Comparison of ENCODE assay signal across 18 cellular contexts in the genomic region with DNA sequence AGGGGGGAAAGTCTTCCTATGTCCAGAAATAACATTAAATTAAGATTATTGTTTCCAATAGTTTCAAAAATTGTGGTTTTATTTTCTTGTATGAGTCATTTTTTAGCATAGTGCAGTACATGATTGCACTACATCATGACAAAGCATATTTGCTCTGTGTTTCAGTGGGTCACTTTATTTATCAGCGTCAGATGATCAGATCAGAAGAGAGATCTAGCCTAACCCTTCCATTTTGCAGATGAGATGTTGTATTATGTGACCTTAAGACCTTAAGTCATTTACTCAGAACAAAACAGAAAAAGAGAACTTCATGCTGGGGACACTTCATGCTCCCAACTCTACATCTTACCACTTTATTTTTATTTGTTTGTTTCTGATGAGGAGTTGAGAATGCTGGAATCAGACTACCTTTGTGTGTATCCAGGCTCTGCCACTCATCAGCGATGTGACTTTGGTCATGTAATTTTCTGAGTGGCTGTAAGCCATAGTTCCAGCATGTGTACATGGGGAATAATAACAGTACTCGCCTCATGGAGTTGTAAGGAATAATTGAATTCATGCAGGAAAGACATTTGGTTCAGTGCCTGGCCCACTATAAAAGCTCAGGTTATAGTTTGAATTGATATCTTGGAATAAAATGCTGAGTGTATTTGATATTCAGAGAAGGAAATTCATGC. TPM values are rescaled to one million over a fixed set of nuclear protein-coding genes. Genes with fewer than 3 reads are reported as not detected.
DNase-seq lines count a peak whose midpoint lies in the region; ATAC-seq, FAIRE-seq and TF ChIP-seq lines count a peak whose summit lies in the region.
"Had no signal": no experiment of that assay in that cellular context is flagged by ENCODE, and none has a peak within 500 bp of the region (broad histone marks: within the 10 kb centered on the region; RNA-seq: fewer than 3 reads in every experiment).

No MANE protein-coding gene starts in this region.

- H4K20me1 ChIP-seq in BLaER1 treated with 17β-estradiol and CSF1 and Interleukin-3, amounts not matched to agents 10 nM and 100 nM, result no peaks in the 10 kb centered on the region

- no peaks in the 10 kb centered on the region for H3K27me3 Mint-ChIP-seq in activated naive CD4-positive, alpha-beta T cell treated with anti-CD3 and anti-CD28 coated beads, Interleukin-2, amount 10 ng/mL, durations not matched to agents 7 days and 5 days
- H3K27me3 Mint-ChIP-seq: activated CD4-positive, alpha-beta memory T cell treated with anti-CD3 and anti-CD28 coated beads for 36 hours had no signal

- H3K4me3 ChIP-seq in BLaER1 treated with 17β-estradiol and CSF1 and Interleukin-3, amounts not matched to agents 10 nM and 100 nM, result no peak overlapping the region; a peak in 1 of 20 replicates
- H3K4me3 ChIP-seq in HEK293 (ENCODE audit: low read depth, low read length), result no peak overlapping the region
- no peak overlapping the region for H3K4me3 ChIP-seq in RWPE2 (ENCODE audit: severe bottlenecking)
- no peak overlapping the region for H3K4me3 ChIP-seq in fibroblast of the aortic adventitia (ENCODE audit: low read depth, low read length)
- H3K4me3 ChIP-seq: gastroesophageal sphincter had no signal

- no peaks in the 10 kb centered on the region for H3K36me3 ChIP-seq in BLaER1 treated with 17β-estradiol and CSF1 and Interleukin-3, amounts not matched to agents 10 nM and 100 nM
- no peaks in the 10 kb centered on the region for H3K36me3 ChIP-seq in HEK293 (ENCODE audit: control insufficient read depth in 2 of 2, insufficient read depth in 1 of 2, low read length in 2 of 2)
- H3K36me3 ChIP-seq in RWPE2 (ENCODE audit: low read depth), result no peaks in the 10 kb centered on the region
- H3K36me3 ChIP-seq: gastroesophageal sphincter had no signal

- H3K4me2 ChIP-seq in BLaER1 treated with 17β-estradiol and CSF1 and Interleukin-3, amounts not matched to agents 10 nM and 100 nM, result peak overlapping the region in 8 of 11 experiments; percentile 12 to 84 (median 73); a peak in 15 of 22 replicates

- no peaks in the 10 kb centered on the region for H3K4me1 Mint-ChIP-seq in activated naive CD4-positive, alpha-beta T cell treated with anti-CD3 and anti-CD28 coated beads, Interleukin-2, amount 10 ng/mL, durations not matched to agents 7 days and 5 days
- H3K4me1 Mint-ChIP-seq: stimulated activated naive CD8-positive, alpha-beta T cell treated with anti-CD3 and anti-CD28 coated beads, Interleukin-15, amount 100 ng/mL, for 72 hours had no signal

- H3K4me1 ChIP-seq in BLaER1 treated with 17β-estradiol and CSF1 and Interleukin-3, amounts not matched to agents 10 nM and 100 nM, result peaks cover 0 to 27% (median 16%) of the 10 kb centered on the region in 10 experiments; a peak in 13 of 20 replicates
- H3K4me1 ChIP-seq in HEK293 (ENCODE audit: control insufficient read depth, insufficient read depth, low read length) (peaks cover 28% of the 10 kb centered on the region), RWPE2 (ENCODE audit: insufficient read depth, poor library complexity, severe bottlenecking) (peaks cover 10% of the 10 kb centered on the region)
- H3K4me1 ChIP-seq: gastroesophageal sphincter had no signal

- no peak overlapping the region for H3K4me3 Mint-ChIP-seq in activated naive CD4-positive, alpha-beta T cell treated with anti-CD3 and anti-CD28 coated beads, Interleukin-2, amount 10 ng/mL, durations not matched to agents 7 days and 5 days
- H3K4me3 Mint-ChIP-seq: activated CD4-positive, alpha-beta memory T cell treated with anti-CD3 and anti-CD28 coated beads for 36 hours; stimulated activated naive CD8-positive, alpha-beta T cell treated with anti-CD3 and anti-CD28 coated beads, Interleukin-15, amount 100 ng/mL, for 72 hours had no signal

- CTCF ChIA-PET in HEK293 (lab: Yijun Ruan, JAX), result interaction anchor here (0.7 kb wide), 1 partner anchor 63 kb away, joined by 4 read pairs; no protein-coding TSS in a partner anchor
- CTCF ChIA-PET in activated naive CD4-positive, alpha-beta T cell treated with anti-CD3 and anti-CD28 coated beads, Interleukin-2, amount 10 ng/mL, durations not matched to agents 7 days and 5 days (lab: Charles Lee), result no interaction called here

- H3K9me3 Mint-ChIP-seq in activated naive CD4-positive, alpha-beta T cell treated with anti-CD3 and anti-CD28 coated beads, Interleukin-2, amount 10 ng/mL, durations not matched to agents 7 days and 5 days, result no peaks in the 10 kb centered on the region
- no peaks in the 10 kb centered on the region for H3K9me3 Mint-ChIP-seq in activated naive CD4-positive, alpha-beta T cell treated with anti-CD3 and anti-CD28 coated beads, Interleukin-2, amount 50 U/mL, for 72 hours
- H3K9me3 Mint-ChIP-seq: activated CD4-positive, alpha-beta memory T cell treated with anti-CD3 and anti-CD28 coated beads for 36 hours; stimulated activated naive CD8-positive, alpha-beta T cell treated with anti-CD3 and anti-CD28 coated beads, Interleukin-15, amount 100 ng/mL, for 72 hours had no signal

- DNase-seq in RWPE2 (ENCODE audit: low spot score), result no peak
- DNase-seq in fibroblast of the aortic adventitia (ENCODE audit: low read depth), result peak; percentile 65
- no peak for DNase-seq in activated naive CD4-positive, alpha-beta T cell treated with anti-CD3 and anti-CD28 coated beads, Interleukin-2, amount 10 ng/mL, durations not matched to agents 7 days and 5 days
- no peak for DNase-seq in activated naive CD4-positive, alpha-beta T cell treated with anti-CD3 and anti-CD28 coated beads, Interleukin-2, amount 50 U/mL, for 72 hours (ENCODE audit: low spot score in 2 of 2)
- no peak for DNase-seq in GM19239 (ENCODE audit: insufficient read length, low spot score)
- DNase-seq: activated CD4-positive, alpha-beta memory T cell treated with anti-CD3 and anti-CD28 coated beads for 36 hours; activated naive CD4-positive, alpha-beta T cell treated with Interleukin-2 at 50 U/mL for 16 hours; cortex of kidney; NCI-H187 treated with DMSO at 0.1 percent for 48 hours; stimulated activated CD4-positive, alpha-beta T cell treated with anti-CD3 and anti-CD28 coated beads, Interleukin-2, amount 100 ng/mL, for 48 hours; stimulated activated naive CD8-positive, alpha-beta T cell treated with anti-CD3 and anti-CD28 coated beads, Interleukin-15, amount 100 ng/mL, for 72 hours; T-helper 2 cell had no signal

- no peaks in the 10 kb centered on the region for H3K9me3 ChIP-seq in BLaER1 treated with 17β-estradiol and CSF1 and Interleukin-3, amounts not matched to agents 10 nM and 100 nM (replicated peaks in 1 of 11)
- H3K9me3 ChIP-seq in HEK293 (ENCODE audit: control insufficient read depth, insufficient read depth, low read depth, low read length), result no peaks in the 10 kb centered on the region
- H3K9me3 ChIP-seq in RWPE2 (ENCODE audit: severe bottlenecking), result no peaks in the 10 kb centered on the region
- H3K9me3 ChIP-seq: gastroesophageal sphincter had no signal

- peaks cover 0 to 14% (median 0%) of the 10 kb centered on the region in 11 experiments; a peak in 7 of 22 replicates for H3K27me3 ChIP-seq in BLaER1 treated with 17β-estradiol and CSF1 and Interleukin-3, amounts not matched to agents 10 nM and 100 nM
- H3K27me3 ChIP-seq in RWPE2 (ENCODE audit: insufficient read depth, poor library complexity, severe bottlenecking), result no peaks in the 10 kb centered on the region

- H3K27ac ChIP-seq in BLaER1 treated with 17β-estradiol and CSF1 and Interleukin-3, amounts not matched to agents 10 nM and 100 nM, result peak overlapping the region in 8 of 11 experiments; percentile 3 to 71 (median 50); a peak in 13 of 22 replicates
- H3K27ac ChIP-seq in HEK293 (ENCODE audit: extremely low read depth, low read depth, low read length) (no peak overlapping the region), RWPE2 (ENCODE audit: poor library complexity, severe bottlenecking) (no peak overlapping the region)
- H3K27ac ChIP-seq: C4-2B, gastroesophageal sphincter had no signal

- H3K9ac ChIP-seq in BLaER1 treated with 17β-estradiol and CSF1 and Interleukin-3, amounts not matched to agents 10 nM and 100 nM, result peak overlapping the region in 2 of 11 experiments; percentile 37 to 45; a peak in 3 of 22 replicates

- no peak for FAIRE-seq in GM19239 (lab: Jason Lieb, UNC)
- FAIRE-seq: keratinocyte had no signal

- TF ChIP-seq CTCF in HEK293 (tag by site-specific recombination; IDR thresholded peaks at IDR 0.05) (no peak), RWPE2 (IDR thresholded peaks at IDR 0.05; ENCODE audit: poor library complexity, severe bottlenecking) (no peak), fibroblast of the aortic adventitia (IDR thresholded peaks at IDR 0.05; ENCODE audit: insufficient read depth, low read length) (no peak)

- ATAC-seq in RWPE2 (ENCODE audit: low read depth) (peak; percentile 73), GM21367 (IDR thresholded peaks at IDR 0.05; ENCODE audit: unreplicated experiment) (no peak)
- no peak for ATAC-seq in activated naive CD4-positive, alpha-beta T cell treated with anti-CD3 and anti-CD28 coated beads, Interleukin-2, amount 50 U/mL, for 72 hours
- ATAC-seq: gastroesophageal sphincter; stimulated activated naive CD8-positive, alpha-beta T cell treated with anti-CD3 and anti-CD28 coated beads, Interleukin-15, amount 100 ng/mL, for 72 hours had no signal

- no peak overlapping the region for H3K27ac Mint-ChIP-seq in activated naive CD4-positive, alpha-beta T cell treated with anti-CD3 and anti-CD28 coated beads, Interleukin-2, amount 10 ng/mL, durations not matched to agents 7 days and 5 days
- H3K27ac Mint-ChIP-seq in activated naive CD4-positive, alpha-beta T cell treated with anti-CD3 and anti-CD28 coated beads, Interleukin-2, amount 50 U/mL, for 72 hours, result no peak overlapping the region
- H3K27ac Mint-ChIP-seq: activated CD4-positive, alpha-beta memory T cell treated with anti-CD3 and anti-CD28 coated beads for 36 hours; stimulated activated naive CD8-positive, alpha-beta T cell treated with anti-CD3 and anti-CD28 coated beads, Interleukin-15, amount 100 ng/mL, for 72 hours had no signal

- POLR2A ChIA-PET in HEK293 (lab: Yijun Ruan, JAX), result no interaction called here

- H3K36me3 Mint-ChIP-seq in activated naive CD4-positive, alpha-beta T cell treated with anti-CD3 and anti-CD28 coated beads, Interleukin-2, amount 10 ng/mL, durations not matched to agents 7 days and 5 days, result no peaks in the 10 kb centered on the region
- H3K36me3 Mint-ChIP-seq in activated naive CD4-positive, alpha-beta T cell treated with anti-CD3 and anti-CD28 coated beads, Interleukin-2, amount 50 U/mL, for 72 hours, result no peaks in the 10 kb centered on the region
- H3K36me3 Mint-ChIP-seq: activated CD4-positive, alpha-beta memory T cell treated with anti-CD3 and anti-CD28 coated beads for 36 hours had no signal

TF ChIP-seq in HEK293, 187 proteins besides CTCF, POLR2A, EP300 and RAD21:
- TF ChIP-seq ZNF248 (tag by site-specific recombination; IDR thresholded peaks at IDR 0.05) (no peak), FEZF1 (tag by site-specific recombination; IDR thresholded peaks at IDR 0.05) (no peak), ZNF501 (tag by site-specific recombination; IDR thresholded peaks at IDR 0.05) (no peak), IKZF3 (tag by site-specific recombination; IDR thresholded peaks at IDR 0.05) (0 out of 2 replicates have a peak, but pooled peaks have one; percentile 16)

RNA-seq across cellular contexts. Expression of gene EYA4, which starts 13.5 kb away (rescaled TPM):
- 1.1 and 5.7 TPM in 2 replicates for total RNA-seq in fibroblast of the aortic adventitia (ENCODE audit: low replicate concordance)
- not detected for total RNA-seq in activated naive CD4-positive, alpha-beta T cell treated with anti-CD3 and anti-CD28 coated beads, Interleukin-2, amount 50 U/mL, for 72 hours
- total RNA-seq: activated CD4-positive, alpha-beta memory T cell treated with anti-CD3 and anti-CD28 coated beads for 36 hours had no signal

Comparison
In these comparisons a context has a peak if more than half of its experiments do, and no peak if none do; other contexts are left out.
1. H3K27ac ChIP-seq: peak in BLaER1 treated with 17β-estradiol and CSF1 and Interleukin-3, amounts not matched to agents 10 nM and 100 nM (8 of 11); none in HEK293 (single experiment) and RWPE2 (single experiment).